Comparison of ENCODE assay signal across 18 cellular contexts in the genomic region with DNA sequence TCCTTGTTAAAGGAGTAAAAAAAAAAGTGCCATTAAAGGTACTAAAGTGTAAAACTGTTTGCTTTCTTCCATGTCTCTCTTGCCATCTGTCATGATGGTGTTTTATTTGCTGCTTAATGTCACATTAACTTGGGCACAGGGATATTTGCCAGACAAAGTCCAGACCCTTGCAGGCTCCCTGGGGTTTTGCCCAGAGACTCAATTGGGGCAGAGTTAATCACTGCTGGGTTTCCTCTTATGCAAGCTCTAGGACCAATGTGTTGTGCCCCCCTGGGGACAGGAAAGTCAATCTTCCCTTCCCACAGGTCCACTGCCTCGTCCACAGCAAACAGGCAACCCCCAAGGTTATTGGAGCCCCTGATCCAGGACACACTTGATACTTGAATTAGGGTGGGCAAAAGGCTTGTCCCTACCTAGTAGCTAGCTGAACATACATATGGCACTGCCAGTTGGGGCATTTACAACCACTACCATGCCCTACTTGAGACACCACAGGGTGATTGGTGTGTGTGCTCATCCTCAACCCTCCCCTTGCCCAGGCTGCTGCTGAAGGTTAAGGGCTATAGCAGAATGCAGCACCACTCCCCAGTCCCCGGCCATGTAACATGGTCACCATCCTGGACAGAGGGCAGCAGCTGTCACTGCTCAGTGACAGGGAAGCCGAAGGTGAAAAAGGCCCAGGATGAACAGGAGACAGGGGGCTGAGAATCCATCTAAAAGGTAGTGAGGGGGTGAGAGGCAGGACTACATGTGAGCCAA.
"Had no signal": no experiment of that assay in that cellular context is flagged by ENCODE, and none has a peak within 500 bp of the region (broad histone marks: within the 10 kb centered on the region; RNA-seq: fewer than 3 reads in every experiment).

No MANE protein-coding gene starts in this region.

- H3K27ac ChIP-seq: dorsolateral prefrontal cortex, neural progenitor cell, prostate gland, sigmoid colon, thoracic aorta, tibial nerve, upper lobe of left lung, vagina had no signal

- H3K4me3 ChIP-seq: dorsolateral prefrontal cortex, neural progenitor cell, prostate gland, sigmoid colon, thoracic aorta, tibial nerve, upper lobe of left lung, vagina had no signal

- H3K27me3 ChIP-seq: dorsolateral prefrontal cortex, neural progenitor cell, sigmoid colon, tibial nerve, upper lobe of left lung, vagina had no signal

- H3K36me3 ChIP-seq: neural progenitor cell, prostate gland, sigmoid colon, thoracic aorta, tibial nerve, upper lobe of left lung, vagina had no signal

- ATAC-seq: left lobe of liver; naive thymus-derived CD4-positive, alpha-beta T cell; right cardiac atrium; stimulated activated naive B cell treated with anti-CD40 and anti-IgM and Interleukin-4, amounts not matched to agents 10 μg/mL and 1 μg/mL and 100 μg/mL, for 72 hours had no signal

- H3K9me3 ChIP-seq: prostate gland, sigmoid colon, thoracic aorta, tibial nerve, upper lobe of left lung, vagina had no signal

- H3K4me1 ChIP-seq: neural progenitor cell, prostate gland, tibial nerve, upper lobe of left lung, vagina had no signal

- DNase-seq: dorsolateral prefrontal cortex; effector CD4-positive, alpha-beta T cell; hypothalamus; mesenchymal stem cell; midbrain; naive thymus-derived CD4-positive, alpha-beta T cell; nucleus accumbens; sigmoid colon; stimulated activated CD4-positive, alpha-beta T cell treated with anti-CD3 and anti-CD28 coated beads, Interleukin-4, amount 100 ng/mL, for 4 hours; stimulated activated naive B cell treated with anti-CD40 and anti-IgM and Interleukin-4, amounts not matched to agents 10 μg/mL and 1 μg/mL and 100 μg/mL, for 72 hours; upper lobe of left lung had no signal
